In the genomic region with DNA sequence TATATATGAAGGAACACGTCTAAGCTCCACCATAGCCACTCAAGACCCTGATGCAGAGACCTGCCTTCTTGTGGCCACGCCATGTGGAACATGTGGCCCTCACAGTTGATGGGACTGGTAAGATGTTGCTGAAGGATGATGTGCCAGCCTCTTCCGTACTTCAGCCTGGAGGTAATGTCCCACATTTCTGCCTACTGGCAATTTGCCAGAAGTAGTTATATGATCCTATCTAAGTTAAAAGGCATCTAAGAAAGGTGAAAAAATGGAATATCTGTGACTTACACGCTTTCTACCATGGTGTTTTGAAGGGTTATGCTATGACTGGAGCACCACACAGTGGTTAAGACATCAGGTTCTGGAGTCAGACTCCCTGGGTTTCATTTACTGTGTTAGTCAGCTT, we compare ENCODE assay signal across 28 cellular contexts.
"Had no signal": no experiment of that assay in that cellular context is flagged by ENCODE, and none has a peak within 500 bp of the region (broad histone marks: within the 10 kb centered on the region; RNA-seq: fewer than 3 reads in every experiment).

No MANE protein-coding gene starts in this region.

- DNase-seq: activated CD4-positive, alpha-beta T cell treated with anti-CD3 and anti-CD28 coated beads, Interleukin-2, amount 10 ng/mL, durations not matched to agents 24 days and 14 days; activated CD4-positive, alpha-beta T cell treated with anti-CD3 and anti-CD28 coated beads, Interleukin-2, amount 50 U/mL, for 4 hours; activated CD8-positive, alpha-beta T cell treated with anti-CD3 and anti-CD28 coated beads for 36 hours; activated effector memory CD4-positive, alpha-beta T cell treated with anti-CD3 and anti-CD28 coated beads, Interleukin-2, amount 50 U/mL, for 16 hours; activated naive CD4-positive, alpha-beta T cell; activated naive CD4-positive, alpha-beta T cell treated with anti-CD3 and anti-CD28 coated beads, Interleukin-2, amount 50 U/mL, for 16 hours; activated naive CD8-positive, alpha-beta T cell treated with anti-CD3 and anti-CD28 coated beads for 36 hours; activated T-cell treated with anti-CD3 and anti-CD28 coated beads, Interleukin-2, amount 50 U/mL, for 1 hour; activated T-cell treated with anti-CD3 and anti-CD28 coated beads, Interleukin-2, amount 50 U/mL, for 72 hours; amniotic stem cell; aorta; brain microvascular endothelial cell; NCI-H1105; NCI-H1417 treated with DMSO at 0.1 percent for 48 hours; NCI-H187 treated with DMSO at 0.1 percent for 48 hours; NCI-H2081; NCI-H226; NCI-H446 treated with DMSO at 0.1 percent for 48 hours; NCI-H524; NK-92 treated with Interleukin-12 subunit alpha and Interleukin-12 subunit beta, amount 100 ng/mL, for 24 hours; PC-3; Peyer's patch; RPMI8226; SHP77 treated with DMSO at 0.1 percent for 48 hours; SK-N-SH had no signal

- H3K4me3 ChIP-seq: Peyer's patch, SJSA1 had no signal

- H3K36me3 ChIP-seq: brain microvascular endothelial cell, Peyer's patch, SJSA1 had no signal

- ATAC-seq: activated CD8-positive, alpha-beta T cell treated with anti-CD3 and anti-CD28 coated beads for 36 hours; activated T-cell treated with anti-CD3 and anti-CD28 coated beads, Interleukin-2, amount 50 U/mL, for 72 hours; activated T-helper 17 cell treated with anti-CD3 and anti-CD28 coated beads, Interleukin-2, amount 50 U/mL, for 72 hours; PC-3 had no signal

- H3K9me3 ChIP-seq: Peyer's patch, SJSA1, SK-N-SH had no signal

- H3K9ac ChIP-seq: SK-N-SH had no signal

- H3K27me3 ChIP-seq: brain microvascular endothelial cell, Peyer's patch, SJSA1 had no signal

- FAIRE-seq: TTC549 had no signal

- H3K4me2 ChIP-seq: SK-N-SH had no signal

- H3K4me1 ChIP-seq: Peyer's patch, SJSA1 had no signal

- H3K27ac ChIP-seq: brain microvascular endothelial cell, Peyer's patch, SJSA1 had no signal
